ENCODE assay signal across 10 cellular contexts in genomic region chr10:114801411-114801813, GRCh38. TPM values are rescaled to one million over a fixed set of nuclear protein-coding genes. Genes with fewer than 3 reads are reported as not detected.
DNase-seq lines count a peak whose midpoint lies in the region; ATAC-seq and TF ChIP-seq lines count a peak whose summit lies in the region.
"Had no signal": no experiment of that assay in that cellular context is flagged by ENCODE, and none has a peak within 500 bp of the region (broad histone marks: within the 10 kb centered on the region; RNA-seq: fewer than 3 reads in every experiment).

No MANE protein-coding gene starts in this region.

- no peak overlapping the region for H3K27ac ChIP-seq in RWPE2 (ENCODE audit: poor library complexity, severe bottlenecking)
- H3K27ac ChIP-seq in testis: no peak overlapping the region
- H3K27ac ChIP-seq in dorsolateral prefrontal cortex: no peak overlapping the region
- H3K27ac ChIP-seq: SK-N-MC had no signal

- no peak for TF ChIP-seq POLR2A in testis (IDR thresholded peaks at IDR 0.05)

- H3K27ac Mint-ChIP-seq in stimulated activated naive B cell treated with anti-CD40 and anti-IgM and Interleukin-4, amounts not matched to agents 10 μg/mL and 1 μg/mL and 100 μg/mL, for 72 hours: no peak overlapping the region

- H3K4me1 ChIP-seq in RWPE2 (ENCODE audit: insufficient read depth, poor library complexity, severe bottlenecking) (no peaks in the 10 kb centered on the region), testis (no peaks in the 10 kb centered on the region)

- no peaks in the 10 kb centered on the region for H3K4me1 Mint-ChIP-seq in stimulated activated naive B cell treated with anti-CD40 and anti-IgM and Interleukin-4, amounts not matched to agents 10 μg/mL and 1 μg/mL and 100 μg/mL, for 72 hours

- H3K9me3 ChIP-seq in RWPE2 (ENCODE audit: severe bottlenecking) (no peaks in the 10 kb centered on the region), testis (no peaks in the 10 kb centered on the region)

- no peaks in the 10 kb centered on the region for H3K9me3 Mint-ChIP-seq in stimulated activated naive B cell treated with anti-CD40 and anti-IgM and Interleukin-4, amounts not matched to agents 10 μg/mL and 1 μg/mL and 100 μg/mL, for 72 hours

- TF ChIP-seq CTCF in RWPE2 (IDR thresholded peaks at IDR 0.05; ENCODE audit: poor library complexity, severe bottlenecking): no peak
- no peak for TF ChIP-seq CTCF in testis (IDR thresholded peaks at IDR 0.05)
- TF ChIP-seq CTCF in dorsolateral prefrontal cortex (IDR thresholded peaks at IDR 0.05 in 54 of 56, conservative IDR thresholded peaks at IDR 0.05 in 2 of 56; ENCODE audit: low read depth in 1 of 56, partially characterized antibody in 56 of 56): no peak

- H3K4me3 ChIP-seq in RWPE2 (ENCODE audit: severe bottlenecking) (no peak overlapping the region), testis (no peak overlapping the region), dorsolateral prefrontal cortex (no peak overlapping the region)
- H3K4me3 ChIP-seq: SK-N-MC had no signal

- H3K36me3 ChIP-seq in RWPE2 (ENCODE audit: low read depth) (no peaks in the 10 kb centered on the region), testis (ENCODE audit: low read depth, missing control alignments) (no peaks in the 10 kb centered on the region)

- no peaks in the 10 kb centered on the region for H3K36me3 Mint-ChIP-seq in stimulated activated naive B cell treated with anti-CD40 and anti-IgM and Interleukin-4, amounts not matched to agents 10 μg/mL and 1 μg/mL and 100 μg/mL, for 72 hours

- 71 to 79% methylated on average over 5 of the region's 5 CpGs for WGBS in testis, 2 donors

- intact Hi-C loops in testis (cut with DNase I; ENCODE audit: low total_unique reads) (no loop called here), dorsolateral prefrontal cortex (cut with DNase I) (no loop called here)

- H3K4me3 Mint-ChIP-seq in stimulated activated naive B cell treated with anti-CD40 and anti-IgM and Interleukin-4, amounts not matched to agents 10 μg/mL and 1 μg/mL and 100 μg/mL, for 72 hours: no peak overlapping the region

- DNase-seq in activated naive CD4-positive, alpha-beta T cell treated with Interleukin-2 at 50 U/mL for 16 hours: peak; percentile 5
- no peak for DNase-seq in activated naive CD4-positive, alpha-beta T cell (lab: John Stamatoyannopoulos, UW)
- no peak for DNase-seq in RWPE2 (ENCODE audit: low spot score)
- DNase-seq in stimulated activated naive B cell treated with anti-CD40 and anti-IgM and Interleukin-4, amounts not matched to agents 10 μg/mL and 1 μg/mL and 100 μg/mL, for 72 hours: no peak
- no peak for DNase-seq in stimulated activated CD4-positive, alpha-beta T cell treated with anti-CD3 and anti-CD28 coated beads, Interleukin-15, amount 100 ng/mL, for 24 hours
- no peak for DNase-seq in testis
- no peak for DNase-seq in dorsolateral prefrontal cortex
- DNase-seq: stimulated activated CD4-positive, alpha-beta T cell treated with anti-CD3 and anti-CD28 coated beads, Interleukin-1b, Interleukin-23, amount 100 ng/mL, for 48 hours had no signal

- H3K27me3 Mint-ChIP-seq in stimulated activated naive B cell treated with anti-CD40 and anti-IgM and Interleukin-4, amounts not matched to agents 10 μg/mL and 1 μg/mL and 100 μg/mL, for 72 hours: no peaks in the 10 kb centered on the region

- ATAC-seq in HG02759 (IDR thresholded peaks at IDR 0.05; ENCODE audit: unreplicated experiment) (peak; percentile 68), RWPE2 (ENCODE audit: low read depth) (peak; percentile 21; the same call in 1 of the 3 replicates)
- ATAC-seq in stimulated activated naive B cell treated with anti-CD40 and anti-IgM and Interleukin-4, amounts not matched to agents 10 μg/mL and 1 μg/mL and 100 μg/mL, for 72 hours (replicated peaks): peak; percentile 39 to 42

- H3K27me3 ChIP-seq in RWPE2 (ENCODE audit: insufficient read depth, poor library complexity, severe bottlenecking) (no peaks in the 10 kb centered on the region), testis (no peaks in the 10 kb centered on the region), dorsolateral prefrontal cortex (no peaks in the 10 kb centered on the region)

RNA-seq across cellular contexts. Expression of gene FHIP2A, which starts 20.2 kb away (rescaled TPM):
- total RNA-seq in testis (10 to 100 TPM; 30.3 to 39.8 TPM), dorsolateral prefrontal cortex (10 to 100 TPM; 18.3 to 49.6 (median 29.3) TPM)
- polyA plus RNA-seq in testis (ENCODE audit: insufficient read depth, low read depth, low replicate concordance): 44.8 TPM
